12 cellular contexts compared by ENCODE assay signal in genomic region chr20:46307999-46308257, GRCh38. TPM values are rescaled to one million over a fixed set of nuclear protein-coding genes. Genes with fewer than 3 reads are reported as not detected.
DNase-seq lines count a peak whose midpoint lies in the region; ATAC-seq, FAIRE-seq and TF ChIP-seq lines count a peak whose summit lies in the region.
"Had no signal": no experiment of that assay in that cellular context is flagged by ENCODE, and none has a peak within 500 bp of the region (broad histone marks: within the 10 kb centered on the region; RNA-seq: fewer than 3 reads in every experiment).

No MANE protein-coding gene starts in this region.

- no peak for TF ChIP-seq EP300 in SK-N-SH (IDR thresholded peaks at IDR 0.05; ENCODE audit: borderline replicate concordance in 1 of 2, low read depth in 1 of 2, low read length in 1 of 2)

- DNase-seq in SK-N-SH (peak; percentile 73), WERI-Rb-1 (no peak), keratinocyte (ENCODE audit: low read depth, low spot score) (no peak), tibial artery (no peak), NCI-H510A (lab: John Stamatoyannopoulos, UW) (no peak)

- H3K4me3 ChIP-seq in SK-N-SH (ENCODE audit: low read depth in 2 of 2, low read length in 1 of 2) (peak overlapping the region; percentile 44 to 49; a peak in 3 of 4 replicates), WERI-Rb-1 (ENCODE audit: low read depth, low read length) (peak overlapping the region; percentile 66), keratinocyte (ENCODE audit: control insufficient read depth in 2 of 3, extremely low read depth in 1 of 3, insufficient read depth in 2 of 3, low read depth in 1 of 3, low read length in 3 of 3) (peak overlapping the region in 1 of 3 experiments; percentile 2), tibial artery (peak overlapping the region; percentile 34 to 50)

- no peak for TF ChIP-seq RAD21 in SK-N-SH (IDR thresholded peaks at IDR 0.05; ENCODE audit: low read length)

- H3K4me1 ChIP-seq in SK-N-SH (ENCODE audit: control insufficient read depth in 1 of 2, insufficient read depth in 2 of 2, low read depth in 1 of 2, low read length in 1 of 2): no peaks in the 10 kb centered on the region; a peak in 1 of 4 replicates
- H3K4me1 ChIP-seq in keratinocyte (ENCODE audit: control insufficient read depth, extremely low read depth, insufficient read depth, low read length): no peaks in the 10 kb centered on the region
- H3K4me1 ChIP-seq in tibial artery: peaks cover 0 to 32% (median 23%) of the 10 kb centered on the region in 4 donors

- H3K27me3 ChIP-seq in SK-N-SH (ENCODE audit: insufficient read depth) (peaks cover 66% of the 10 kb centered on the region), WERI-Rb-1 (ENCODE audit: insufficient read depth, low read depth, severe bottlenecking) (no peaks in the 10 kb centered on the region), keratinocyte (ENCODE audit: control insufficient read depth, extremely low read depth, insufficient read depth, low read length) (peaks cover 87% of the 10 kb centered on the region), tibial artery (peaks cover 0 to 99% of the 10 kb centered on the region in 2 donors)

- no peak for TF ChIP-seq CTCF in SK-N-SH (IDR thresholded peaks at IDR 0.05)
- no peak for TF ChIP-seq CTCF in WERI-Rb-1 (IDR thresholded peaks at IDR 0.05; ENCODE audit: low read depth, low read length)
- TF ChIP-seq CTCF in keratinocyte (optimal IDR thresholded peaks at IDR 0.05 in 1 of 3, IDR thresholded peaks at IDR 0.05 in 1 of 3, conservative IDR thresholded peaks at IDR 0.05 in 1 of 3; ENCODE audit: extremely low read depth in 1 of 3, insufficient read depth in 2 of 3, low read length in 3 of 3): no peak
- no peak for TF ChIP-seq CTCF in tibial artery (IDR thresholded peaks at IDR 0.05)

- H3K4me2 ChIP-seq in SK-N-SH (peak overlapping the region; percentile 19; the same call in 1 of the 2 replicates), keratinocyte (ENCODE audit: control insufficient read depth, extremely low read depth, insufficient read depth, low read depth, low read length) (peak overlapping the region; percentile 17)

- no peaks in the 10 kb centered on the region for H3K9me1 ChIP-seq in keratinocyte (ENCODE audit: control insufficient read depth, extremely low read depth, insufficient read depth, low read length)

- H3F3A ChIP-seq in SK-N-SH (replicated peaks; ENCODE audit: insufficient read depth): no peaks in the 10 kb centered on the region

- no peak for ATAC-seq in SK-N-SH treated with all-trans-retinoic acid at 6 μM for 48 hours
- no peak for ATAC-seq in HG02759 (IDR thresholded peaks at IDR 0.05; ENCODE audit: unreplicated experiment)
- no peak for ATAC-seq in activated CD4-positive, CD25-positive, alpha-beta regulatory T cell treated with anti-CD3 and anti-CD28 coated beads, Interleukin-2, amount 50 U/mL, for 24 hours

- intact Hi-C loops in tibial artery (cut with DNase I; ENCODE audit: low total_unique reads): no loop called here

- no peaks in the 10 kb centered on the region for H3K9me2 ChIP-seq in SK-N-SH

- no peak for FAIRE-seq in keratinocyte (lab: Jason Lieb, UNC)
- FAIRE-seq: A204.1, G401.6 had no signal

- H3K36me3 ChIP-seq in SK-N-SH (replicated peaks in 1 of 2; ENCODE audit: control insufficient read depth in 1 of 2, insufficient read depth in 2 of 2, low read length in 1 of 2): no peaks in the 10 kb centered on the region
- H3K36me3 ChIP-seq in WERI-Rb-1: no peaks in the 10 kb centered on the region
- no peaks in the 10 kb centered on the region for H3K36me3 ChIP-seq in keratinocyte (ENCODE audit: control insufficient read depth in 2 of 2, extremely low read depth in 1 of 2, insufficient read depth in 2 of 2, low read length in 2 of 2)
- no peaks in the 10 kb centered on the region for H3K36me3 ChIP-seq in tibial artery

- H3K9ac ChIP-seq in SK-N-SH: no peak overlapping the region
- no peak overlapping the region for H3K9ac ChIP-seq in keratinocyte (ENCODE audit: control insufficient read depth, extremely low read depth, insufficient read depth, low read length)

- POLR2A ChIA-PET in SK-N-SH (lab: Yijun Ruan, JAX): no interaction called here

- H2AFZ ChIP-seq in SK-N-SH (ENCODE audit: low read depth): no peak overlapping the region
- no peak overlapping the region for H2AFZ ChIP-seq in keratinocyte (ENCODE audit: control insufficient read depth, low read length)

- dilution Hi-C loops in keratinocyte (cut with MboI; ENCODE audit: extremely low pct_ligation_motif_present, low sequenced_read_pairs): no loop called here

- H3K9me3 ChIP-seq in SK-N-SH (no peaks in the 10 kb centered on the region), WERI-Rb-1 (ENCODE audit: severe bottlenecking) (no peaks in the 10 kb centered on the region), keratinocyte (ENCODE audit: control insufficient read depth, low read depth, low read length) (no peaks in the 10 kb centered on the region), tibial artery (no peaks in the 10 kb centered on the region)

- H3K27ac ChIP-seq in SK-N-SH (ENCODE audit: low read depth in 2 of 2, low read length in 1 of 2) (no peak overlapping the region), WERI-Rb-1 (no peak overlapping the region; the same call in 1 of the 2 replicates), keratinocyte (ENCODE audit: control insufficient read depth, insufficient read depth, low read length) (no peak overlapping the region), tibial artery (no peak overlapping the region)

- CTCF ChIA-PET in SK-N-SH (lab: Yijun Ruan, JAX): interaction anchor here (0.6 to 14.2 kb wide), 23 partner anchors 9 to 321 kb away, joined by 3 to 190 read pairs (median 6); no protein-coding TSS in a partner anchor

- no peaks in the 10 kb centered on the region for H4K20me1 ChIP-seq in SK-N-SH (ENCODE audit: insufficient read depth)
- H4K20me1 ChIP-seq in keratinocyte (ENCODE audit: control insufficient read depth, extremely low read depth, insufficient read depth, low read length): no peaks in the 10 kb centered on the region

- WGBS in SK-N-SH (ENCODE audit: low lambda C conversion rate): 0% methylated on average over 2 of the region's 35 CpGs

- H3K79me2 ChIP-seq in SK-N-SH (ENCODE audit: insufficient read depth): no peaks in the 10 kb centered on the region
- no peaks in the 10 kb centered on the region for H3K79me2 ChIP-seq in keratinocyte (ENCODE audit: control insufficient read depth, insufficient read depth, low read length)

TF ChIP-seq in SK-N-SH, 30 proteins besides CTCF, POLR2A, EP300 and RAD21 (continues in another document):
- TF ChIP-seq RCOR1 (IDR thresholded peaks at IDR 0.05; ENCODE audit: low read length) (no peak), TEAD4 (IDR thresholded peaks at IDR 0.05; ENCODE audit: borderline replicate concordance, insufficient read depth) (no peak), USF1 (IDR thresholded peaks at IDR 0.05; ENCODE audit: borderline replicate concordance, low read depth) (no peak), SMC3 (IDR thresholded peaks at IDR 0.05; ENCODE audit: low read depth, low read length) (no peak)

TF ChIP-seq in SK-N-SH treated with all-trans-retinoic acid at 6 μM for 48 hours, 23 proteins besides CTCF, POLR2A, EP300 and RAD21:
- no peak for TF ChIP-seq RARB (CRISPR knock-in tag; IDR thresholded peaks at IDR 0.05)
- TF ChIP-seq BACH2 (CRISPR knock-in tag; IDR thresholded peaks at IDR 0.05; ENCODE audit: borderline replicate concordance): no peak
- no peak for TF ChIP-seq ZC3H10 (CRISPR knock-in tag; IDR thresholded peaks at IDR 0.05)
- TF ChIP-seq ARNTL (CRISPR knock-in tag; IDR thresholded peaks at IDR 0.05; ENCODE audit: borderline replicate concordance, low read depth): no peak
- TF ChIP-seq PPARA (CRISPR knock-in tag; IDR thresholded peaks at IDR 0.05; ENCODE audit: borderline replicate concordance): no peak
- no peak for TF ChIP-seq ZNF565 (CRISPR knock-in tag; conservative IDR thresholded peaks at IDR 0.05; ENCODE audit: low read depth)
- no peak for TF ChIP-seq ZNF70 (CRISPR knock-in tag; IDR thresholded peaks at IDR 0.05)
- TF ChIP-seq ISL1 (CRISPR knock-in tag; IDR thresholded peaks at IDR 0.05): no peak
- TF ChIP-seq TCF4 (CRISPR knock-in tag; IDR thresholded peaks at IDR 0.05; ENCODE audit: borderline replicate concordance): no peak
- no peak for TF ChIP-seq OSR1 (CRISPR knock-in tag; IDR thresholded peaks at IDR 0.05)
- no peak for TF ChIP-seq ZNF8 (CRISPR knock-in tag; IDR thresholded peaks at IDR 0.05)
- no peak for TF ChIP-seq CSRNP3 (CRISPR knock-in tag; IDR thresholded peaks at IDR 0.05)
TF ChIP-seq in SK-N-SH treated with all-trans-retinoic acid at 6 μM for 48 hours: peak in this region for 0.

RNA-seq across cellular contexts. Expression of gene CDH22, which starts 0.4 kb away (rescaled TPM):
- 0.03 TPM in 1 of 2 replicates, not detected in the other for polyA plus RNA-seq in SK-N-SH (2012; rRNA removed)
- not detected in 2 replicates for polyA plus RNA-seq in SK-N-SH (2012; cell fraction: cytosol; rRNA removed)
- polyA plus RNA-seq in SK-N-SH (2012; cell fraction: nucleus; rRNA removed): not detected in 2 replicates
- polyA plus RNA-seq in keratinocyte: not detected in 3 replicates
- polyA plus RNA-seq in keratinocyte (2011; ENCODE audit: low read depth): not detected
- not detected in 2 replicates for polyA plus RNA-seq in keratinocyte (2011; cell fraction: cytosol; rRNA removed)
- not detected in 2 replicates for polyA plus RNA-seq in keratinocyte (2011; cell fraction: nucleus; rRNA removed)
- not detected in 2 replicates for polyA plus RNA-seq in keratinocyte (2012; ENCODE audit: low replicate concordance)
- not detected in 3 replicates for polyA minus RNA-seq in keratinocyte
- polyA minus RNA-seq in keratinocyte (2011; cell fraction: cytosol; rRNA and poly(A)+ RNA removed): not detected
- polyA minus RNA-seq in keratinocyte (2011; cell fraction: nucleus; rRNA and poly(A)+ RNA removed): not detected in 2 replicates
- polyA plus RNA-seq: fibroblast of lung, IgD-negative memory B cell had no signal
